ENCODE assay signal across 1 cellular context in the genomic region with DNA sequence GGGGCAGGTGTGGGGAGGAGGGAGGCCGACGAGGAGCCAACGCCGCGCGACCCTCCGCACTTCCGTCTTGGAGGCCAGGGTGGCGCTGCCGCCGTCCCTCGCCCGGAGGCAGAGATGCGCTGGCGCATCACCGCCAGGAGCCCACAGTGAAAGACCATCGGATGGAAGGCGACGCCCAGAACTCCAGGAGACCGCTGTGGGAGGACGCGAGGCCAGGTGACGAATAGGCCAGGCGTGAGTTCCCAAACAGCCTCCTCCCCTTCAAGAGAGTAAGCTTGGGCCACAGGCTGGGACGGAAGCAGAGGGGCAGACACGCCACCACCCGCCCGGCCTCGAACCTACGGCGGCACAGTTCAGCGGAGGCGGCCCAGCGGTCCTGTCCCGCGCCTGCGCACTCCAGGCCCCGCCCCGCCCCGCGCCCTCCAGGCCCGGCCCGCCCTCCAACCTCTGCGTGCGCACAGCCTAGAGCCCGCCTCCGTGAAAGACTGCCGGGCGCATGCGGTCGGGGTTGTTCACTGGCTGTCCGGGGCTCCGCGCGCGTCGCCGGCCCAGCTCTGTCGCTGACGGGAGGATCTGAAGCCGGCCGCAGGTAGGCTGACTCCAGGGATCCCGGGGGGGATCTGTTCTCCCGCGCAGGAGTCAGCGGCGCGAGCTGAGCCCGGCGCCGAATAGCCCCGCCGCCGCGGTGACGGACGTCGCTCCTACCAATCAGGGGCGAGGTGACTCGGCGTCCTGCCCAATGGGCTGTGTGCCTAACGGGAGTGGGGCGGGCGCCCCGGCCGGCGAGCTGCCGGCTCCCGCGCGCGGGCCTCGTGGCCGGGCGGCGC.
TF ChIP-seq lines count a peak whose summit lies in the region.

A gene with protein sequence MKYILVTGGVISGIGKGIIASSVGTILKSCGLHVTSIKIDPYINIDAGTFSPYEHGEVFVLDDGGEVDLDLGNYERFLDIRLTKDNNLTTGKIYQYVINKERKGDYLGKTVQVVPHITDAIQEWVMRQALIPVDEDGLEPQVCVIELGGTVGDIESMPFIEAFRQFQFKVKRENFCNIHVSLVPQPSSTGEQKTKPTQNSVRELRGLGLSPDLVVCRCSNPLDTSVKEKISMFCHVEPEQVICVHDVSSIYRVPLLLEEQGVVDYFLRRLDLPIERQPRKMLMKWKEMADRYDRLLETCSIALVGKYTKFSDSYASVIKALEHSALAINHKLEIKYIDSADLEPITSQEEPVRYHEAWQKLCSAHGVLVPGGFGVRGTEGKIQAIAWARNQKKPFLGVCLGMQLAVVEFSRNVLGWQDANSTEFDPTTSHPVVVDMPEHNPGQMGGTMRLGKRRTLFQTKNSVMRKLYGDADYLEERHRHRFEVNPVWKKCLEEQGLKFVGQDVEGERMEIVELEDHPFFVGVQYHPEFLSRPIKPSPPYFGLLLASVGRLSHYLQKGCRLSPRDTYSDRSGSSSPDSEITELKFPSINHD (plus strand): TSS at position 456 of the 827 bp plus-strand sequence. CDS start 3,595 bp downstream, outside the sequence.

TF ChIP-seq in K562, 482 proteins besides CTCF, POLR2A, EP300 and RAD21 (continued from another document and continues in another):
- TF ChIP-seq, protein P1, sequence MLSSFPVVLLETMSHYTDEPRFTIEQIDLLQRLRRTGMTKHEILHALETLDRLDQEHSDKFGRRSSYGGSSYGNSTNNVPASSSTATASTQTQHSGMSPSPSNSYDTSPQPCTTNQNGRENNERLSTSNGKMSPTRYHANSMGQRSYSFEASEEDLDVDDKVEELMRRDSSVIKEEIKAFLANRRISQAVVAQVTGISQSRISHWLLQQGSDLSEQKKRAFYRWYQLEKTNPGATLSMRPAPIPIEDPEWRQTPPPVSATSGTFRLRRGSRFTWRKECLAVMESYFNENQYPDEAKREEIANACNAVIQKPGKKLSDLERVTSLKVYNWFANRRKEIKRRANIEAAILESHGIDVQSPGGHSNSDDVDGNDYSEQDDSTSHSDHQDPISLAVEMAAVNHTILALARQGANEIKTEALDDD (IDR thresholded peaks at IDR 0.05) = no peak
- peak; percentile 64; the same call in 1 of the 2 replicates for TF ChIP-seq LCOR (CRISPR knock-in tag; IDR thresholded peaks at IDR 0.05)
- peak; percentile 70; the same call in 1 of the 2 replicates for TF ChIP-seq PML (IDR thresholded peaks at IDR 0.05; ENCODE audit: low read length)
- TF ChIP-seq ASH1L (IDR thresholded peaks at IDR 0.05; ENCODE audit: borderline replicate concordance, low read depth, partially characterized antibody) = peak; percentile 83
- TF ChIP-seq, protein P2, sequence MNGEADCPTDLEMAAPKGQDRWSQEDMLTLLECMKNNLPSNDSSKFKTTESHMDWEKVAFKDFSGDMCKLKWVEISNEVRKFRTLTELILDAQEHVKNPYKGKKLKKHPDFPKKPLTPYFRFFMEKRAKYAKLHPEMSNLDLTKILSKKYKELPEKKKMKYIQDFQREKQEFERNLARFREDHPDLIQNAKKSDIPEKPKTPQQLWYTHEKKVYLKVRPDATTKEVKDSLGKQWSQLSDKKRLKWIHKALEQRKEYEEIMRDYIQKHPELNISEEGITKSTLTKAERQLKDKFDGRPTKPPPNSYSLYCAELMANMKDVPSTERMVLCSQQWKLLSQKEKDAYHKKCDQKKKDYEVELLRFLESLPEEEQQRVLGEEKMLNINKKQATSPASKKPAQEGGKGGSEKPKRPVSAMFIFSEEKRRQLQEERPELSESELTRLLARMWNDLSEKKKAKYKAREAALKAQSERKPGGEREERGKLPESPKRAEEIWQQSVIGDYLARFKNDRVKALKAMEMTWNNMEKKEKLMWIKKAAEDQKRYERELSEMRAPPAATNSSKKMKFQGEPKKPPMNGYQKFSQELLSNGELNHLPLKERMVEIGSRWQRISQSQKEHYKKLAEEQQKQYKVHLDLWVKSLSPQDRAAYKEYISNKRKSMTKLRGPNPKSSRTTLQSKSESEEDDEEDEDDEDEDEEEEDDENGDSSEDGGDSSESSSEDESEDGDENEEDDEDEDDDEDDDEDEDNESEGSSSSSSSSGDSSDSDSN (IDR thresholded peaks at IDR 0.05; ENCODE audit: borderline replicate concordance in 1 of 2, low read depth in 2 of 2, low read length in 2 of 2) = peak; percentile 1 to 52; a peak in 1 of 4 replicates
- TF ChIP-seq, protein P3, sequence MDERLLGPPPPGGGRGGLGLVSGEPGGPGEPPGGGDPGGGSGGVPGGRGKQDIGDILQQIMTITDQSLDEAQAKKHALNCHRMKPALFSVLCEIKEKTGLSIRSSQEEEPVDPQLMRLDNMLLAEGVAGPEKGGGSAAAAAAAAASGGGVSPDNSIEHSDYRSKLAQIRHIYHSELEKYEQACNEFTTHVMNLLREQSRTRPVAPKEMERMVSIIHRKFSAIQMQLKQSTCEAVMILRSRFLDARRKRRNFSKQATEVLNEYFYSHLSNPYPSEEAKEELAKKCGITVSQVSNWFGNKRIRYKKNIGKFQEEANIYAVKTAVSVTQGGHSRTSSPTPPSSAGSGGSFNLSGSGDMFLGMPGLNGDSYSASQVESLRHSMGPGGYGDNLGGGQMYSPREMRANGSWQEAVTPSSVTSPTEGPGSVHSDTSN (CRISPR knock-in tag; IDR thresholded peaks at IDR 0.05; ENCODE audit: low read depth) = peak; percentile 82
- TF ChIP-seq, protein P3 (tag; conservative IDR thresholded peaks at IDR 0.05; ENCODE audit: low read depth) = peak; percentile 93
- TF ChIP-seq GATAD2A (IDR thresholded peaks at IDR 0.05) = no peak
- TF ChIP-seq, protein P4, sequence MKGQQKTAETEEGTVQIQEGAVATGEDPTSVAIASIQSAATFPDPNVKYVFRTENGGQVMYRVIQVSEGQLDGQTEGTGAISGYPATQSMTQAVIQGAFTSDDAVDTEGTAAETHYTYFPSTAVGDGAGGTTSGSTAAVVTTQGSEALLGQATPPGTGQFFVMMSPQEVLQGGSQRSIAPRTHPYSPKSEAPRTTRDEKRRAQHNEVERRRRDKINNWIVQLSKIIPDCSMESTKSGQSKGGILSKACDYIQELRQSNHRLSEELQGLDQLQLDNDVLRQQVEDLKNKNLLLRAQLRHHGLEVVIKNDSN (CRISPR knock-in tag; IDR thresholded peaks at IDR 0.05) = no peak; the same call in 1 of the 2 replicates
- no peak for TF ChIP-seq TSC22D4 (tag; IDR thresholded peaks at IDR 0.05)
- TF ChIP-seq, protein P5, sequence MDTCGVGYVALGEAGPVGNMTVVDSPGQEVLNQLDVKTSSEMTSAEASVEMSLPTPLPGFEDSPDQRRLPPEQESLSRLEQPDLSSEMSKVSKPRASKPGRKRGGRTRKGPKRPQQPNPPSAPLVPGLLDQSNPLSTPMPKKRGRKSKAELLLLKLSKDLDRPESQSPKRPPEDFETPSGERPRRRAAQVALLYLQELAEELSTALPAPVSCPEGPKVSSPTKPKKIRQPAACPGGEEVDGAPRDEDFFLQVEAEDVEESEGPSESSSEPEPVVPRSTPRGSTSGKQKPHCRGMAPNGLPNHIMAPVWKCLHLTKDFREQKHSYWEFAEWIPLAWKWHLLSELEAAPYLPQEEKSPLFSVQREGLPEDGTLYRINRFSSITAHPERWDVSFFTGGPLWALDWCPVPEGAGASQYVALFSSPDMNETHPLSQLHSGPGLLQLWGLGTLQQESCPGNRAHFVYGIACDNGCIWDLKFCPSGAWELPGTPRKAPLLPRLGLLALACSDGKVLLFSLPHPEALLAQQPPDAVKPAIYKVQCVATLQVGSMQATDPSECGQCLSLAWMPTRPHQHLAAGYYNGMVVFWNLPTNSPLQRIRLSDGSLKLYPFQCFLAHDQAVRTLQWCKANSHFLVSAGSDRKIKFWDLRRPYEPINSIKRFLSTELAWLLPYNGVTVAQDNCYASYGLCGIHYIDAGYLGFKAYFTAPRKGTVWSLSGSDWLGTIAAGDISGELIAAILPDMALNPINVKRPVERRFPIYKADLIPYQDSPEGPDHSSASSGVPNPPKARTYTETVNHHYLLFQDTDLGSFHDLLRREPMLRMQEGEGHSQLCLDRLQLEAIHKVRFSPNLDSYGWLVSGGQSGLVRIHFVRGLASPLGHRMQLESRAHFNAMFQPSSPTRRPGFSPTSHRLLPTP (IDR thresholded peaks at IDR 0.05; ENCODE audit: borderline replicate concordance, extremely low read depth, insufficient read length) = peak; percentile 96
- TF ChIP-seq CBX3 (IDR thresholded peaks at IDR 0.05; ENCODE audit: borderline replicate concordance in 1 of 2, low read length in 2 of 2) = peak in 1 of 2 experiments; percentile 60; a peak in 1 of 3 replicates
- 0 out of 4 replicates have a peak, but pooled peaks of 1 of the 2 experiments have one; percentile 28 for TF ChIP-seq TBL1XR1 (IDR thresholded peaks at IDR 0.05; ENCODE audit: low read length in 2 of 2)
- TF ChIP-seq, protein P6, sequence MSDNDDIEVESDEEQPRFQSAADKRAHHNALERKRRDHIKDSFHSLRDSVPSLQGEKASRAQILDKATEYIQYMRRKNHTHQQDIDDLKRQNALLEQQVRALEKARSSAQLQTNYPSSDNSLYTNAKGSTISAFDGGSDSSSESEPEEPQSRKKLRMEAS (CRISPR knock-in tag; IDR thresholded peaks at IDR 0.05) = peak; percentile 82
- peak; percentile 91 for TF ChIP-seq MBD2 (IDR thresholded peaks at IDR 0.05; ENCODE audit: borderline replicate concordance, low read depth)
- TF ChIP-seq SMARCA4 (IDR thresholded peaks at IDR 0.05) = no peak
- 0 out of 2 replicates have a peak, but pooled peaks have one; percentile 9 for TF ChIP-seq ZSCAN29 (IDR thresholded peaks at IDR 0.05)
- TF ChIP-seq CREBBP (IDR thresholded peaks at IDR 0.05; ENCODE audit: low read depth, low read length) = no peak
- peak; percentile 62 for TF ChIP-seq HMGN3 (IDR thresholded peaks at IDR 0.05; ENCODE audit: borderline replicate concordance, extremely low read depth, insufficient read length, low read depth, low read length)
- TF ChIP-seq RBFOX2 (IDR thresholded peaks at IDR 0.05; ENCODE audit: low read depth, low read length) = peak; percentile 95
- TF ChIP-seq ZNF282 (CRISPR knock-in tag; IDR thresholded peaks at IDR 0.05) = peak; percentile 64; the same call in 1 of the 2 replicates
- no peak for TF ChIP-seq MEF2A (IDR thresholded peaks at IDR 0.05; ENCODE audit: control insufficient read depth, low read depth, low read length)
- TF ChIP-seq TBP (optimal IDR thresholded peaks at IDR 0.05; ENCODE audit: low read depth, low read length) = peak; percentile 80
- TF ChIP-seq TCF7 (IDR thresholded peaks at IDR 0.05; ENCODE audit: borderline replicate concordance) = 0 out of 2 replicates have a peak, but pooled peaks have one; percentile 7
- peak; percentile 87 for TF ChIP-seq CHD2 (IDR thresholded peaks at IDR 0.05; ENCODE audit: low read depth, low read length)
- peak; percentile 78 for TF ChIP-seq CTBP1 (IDR thresholded peaks at IDR 0.05; ENCODE audit: borderline replicate concordance)
- peak; percentile 86 for TF ChIP-seq NEUROD1 (IDR thresholded peaks at IDR 0.05; ENCODE audit: borderline replicate concordance, low read depth, low read length, partially characterized antibody)
- TF ChIP-seq, protein P7, sequence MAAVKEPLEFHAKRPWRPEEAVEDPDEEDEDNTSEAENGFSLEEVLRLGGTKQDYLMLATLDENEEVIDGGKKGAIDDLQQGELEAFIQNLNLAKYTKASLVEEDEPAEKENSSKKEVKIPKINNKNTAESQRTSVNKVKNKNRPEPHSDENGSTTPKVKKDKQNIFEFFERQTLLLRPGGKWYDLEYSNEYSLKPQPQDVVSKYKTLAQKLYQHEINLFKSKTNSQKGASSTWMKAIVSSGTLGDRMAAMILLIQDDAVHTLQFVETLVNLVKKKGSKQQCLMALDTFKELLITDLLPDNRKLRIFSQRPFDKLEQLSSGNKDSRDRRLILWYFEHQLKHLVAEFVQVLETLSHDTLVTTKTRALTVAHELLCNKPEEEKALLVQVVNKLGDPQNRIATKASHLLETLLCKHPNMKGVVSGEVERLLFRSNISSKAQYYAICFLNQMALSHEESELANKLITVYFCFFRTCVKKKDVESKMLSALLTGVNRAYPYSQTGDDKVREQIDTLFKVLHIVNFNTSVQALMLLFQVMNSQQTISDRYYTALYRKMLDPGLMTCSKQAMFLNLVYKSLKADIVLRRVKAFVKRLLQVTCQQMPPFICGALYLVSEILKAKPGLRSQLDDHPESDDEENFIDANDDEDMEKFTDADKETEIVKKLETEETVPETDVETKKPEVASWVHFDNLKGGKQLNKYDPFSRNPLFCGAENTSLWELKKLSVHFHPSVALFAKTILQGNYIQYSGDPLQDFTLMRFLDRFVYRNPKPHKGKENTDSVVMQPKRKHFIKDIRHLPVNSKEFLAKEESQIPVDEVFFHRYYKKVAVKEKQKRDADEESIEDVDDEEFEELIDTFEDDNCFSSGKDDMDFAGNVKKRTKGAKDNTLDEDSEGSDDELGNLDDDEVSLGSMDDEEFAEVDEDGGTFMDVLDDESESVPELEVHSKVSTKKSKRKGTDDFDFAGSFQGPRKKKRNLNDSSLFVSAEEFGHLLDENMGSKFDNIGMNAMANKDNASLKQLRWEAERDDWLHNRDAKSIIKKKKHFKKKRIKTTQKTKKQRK (IDR thresholded peaks at IDR 0.05; ENCODE audit: borderline replicate concordance, low read depth, low read length) = peak; percentile 62; the same call in 1 of the 2 replicates
- peak in 1 of 3 experiments; percentile 38 for TF ChIP-seq YY1 (IDR thresholded peaks at IDR 0.05; ENCODE audit: borderline replicate concordance in 1 of 3, control insufficient read depth in 1 of 3, extremely low read depth in 1 of 3, insufficient read depth in 3 of 3, insufficient read length in 1 of 3, insufficient replicate concordance in 2 of 3, low read depth in 1 of 3, low read length in 2 of 3)
- TF ChIP-seq CHD4 (IDR thresholded peaks at IDR 0.05; ENCODE audit: insufficient read depth, insufficient replicate concordance, low read depth, low read length, poor library complexity, severe bottlenecking) = no peak
- TF ChIP-seq ETV5 (CRISPR knock-in tag; IDR thresholded peaks at IDR 0.05; ENCODE audit: low read depth) = peak; percentile 55; the same call in 1 of the 2 replicates
- TF ChIP-seq, protein P8, sequence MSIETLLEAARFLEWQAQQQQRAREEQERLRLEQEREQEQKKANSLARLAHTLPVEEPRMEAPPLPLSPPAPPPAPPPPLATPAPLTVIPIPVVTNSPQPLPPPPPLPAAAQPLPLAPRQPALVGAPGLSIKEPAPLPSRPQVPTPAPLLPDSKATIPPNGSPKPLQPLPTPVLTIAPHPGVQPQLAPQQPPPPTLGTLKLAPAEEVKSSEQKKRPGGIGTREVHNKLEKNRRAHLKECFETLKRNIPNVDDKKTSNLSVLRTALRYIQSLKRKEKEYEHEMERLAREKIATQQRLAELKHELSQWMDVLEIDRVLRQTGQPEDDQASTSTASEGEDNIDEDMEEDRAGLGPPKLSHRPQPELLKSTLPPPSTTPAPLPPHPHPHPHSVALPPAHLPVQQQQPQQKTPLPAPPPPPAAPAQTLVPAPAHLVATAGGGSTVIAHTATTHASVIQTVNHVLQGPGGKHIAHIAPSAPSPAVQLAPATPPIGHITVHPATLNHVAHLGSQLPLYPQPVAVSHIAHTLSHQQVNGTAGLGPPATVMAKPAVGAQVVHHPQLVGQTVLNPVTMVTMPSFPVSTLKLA (conservative IDR thresholded peaks at IDR 0.05) = peak; percentile 87 to 95
- peak; percentile 74 for TF ChIP-seq GTF2F1 (IDR thresholded peaks at IDR 0.05; ENCODE audit: low read depth, low read length)
- TF ChIP-seq ZNF146 (CRISPR knock-in tag; IDR thresholded peaks at IDR 0.05; ENCODE audit: unreplicated experiment) = peak; percentile 14
